Comparison of ENCODE assay signal across 10 cellular contexts in genomic region chr1:156752843-156753486, GRCh38. TPM values are rescaled to one million over a fixed set of nuclear protein-coding genes. Genes with fewer than 3 reads are reported as not detected.
DNase-seq lines count a peak whose midpoint lies in the region; ATAC-seq, FAIRE-seq and TF ChIP-seq lines count a peak whose summit lies in the region.
"Had no signal": no experiment of that assay in that cellular context is flagged by ENCODE, and none has a peak within 500 bp of the region (broad histone marks: within the 10 kb centered on the region; RNA-seq: fewer than 3 reads in every experiment).

No MANE protein-coding gene starts in this region.

- peaks cover 46% of the 10 kb centered on the region for H3K79me2 ChIP-seq in keratinocyte (ENCODE audit: control insufficient read depth, insufficient read depth, low read length)

- H3K4me1 ChIP-seq in keratinocyte (ENCODE audit: control insufficient read depth, extremely low read depth, insufficient read depth, low read length) (peaks cover 29% of the 10 kb centered on the region), thymus (ENCODE audit: control insufficient read depth, insufficient read depth, low read length) (peaks cover 25% of the 10 kb centered on the region)

- peak overlapping the region; percentile 95 for H3K4me2 ChIP-seq in keratinocyte (ENCODE audit: control insufficient read depth, extremely low read depth, insufficient read depth, low read depth, low read length)

- H3K9me3 Mint-ChIP-seq in activated T-cell treated with anti-CD3 and anti-CD28 coated beads, Interleukin-2, amount 50 U/mL, for 72 hours, result no peaks in the 10 kb centered on the region
- no peaks in the 10 kb centered on the region for H3K9me3 Mint-ChIP-seq in activated naive CD8-positive, alpha-beta T cell treated with anti-CD3 and anti-CD28 coated beads for 36 hours

- peaks cover 4 to 10% of the 10 kb centered on the region in 2 donors for H3K36me3 Mint-ChIP-seq in activated T-cell treated with anti-CD3 and anti-CD28 coated beads, Interleukin-2, amount 50 U/mL, for 72 hours (ENCODE audit: insufficient read depth in 2 of 2)
- H3K36me3 Mint-ChIP-seq in activated naive CD8-positive, alpha-beta T cell treated with anti-CD3 and anti-CD28 coated beads for 36 hours, result peaks cover 26% of the 10 kb centered on the region

- dilution Hi-C loops in keratinocyte (cut with MboI; ENCODE audit: extremely low pct_ligation_motif_present, low sequenced_read_pairs), result no loop called here

- ATAC-seq in activated T-cell treated with anti-CD3 and anti-CD28 coated beads, Interleukin-2, amount 50 U/mL, for 72 hours (replicated peaks in 1 of 2), result no peak
- no peak for ATAC-seq in GM21367 (IDR thresholded peaks at IDR 0.05; ENCODE audit: unreplicated experiment)
- no peak for ATAC-seq in HG03432 (IDR thresholded peaks at IDR 0.05; ENCODE audit: unreplicated experiment)

- no peak for DNase-seq in activated T-cell treated with anti-CD3 and anti-CD28 coated beads, Interleukin-2, amount 50 U/mL, for 72 hours
- DNase-seq in activated T-cell treated with anti-CD3 and anti-CD28 coated beads, Interleukin-2, amount 50 U/mL, for 1 hour, result no peak
- DNase-seq in activated naive CD8-positive, alpha-beta T cell treated with anti-CD3 and anti-CD28 coated beads for 36 hours, result no peak
- no peak for DNase-seq in keratinocyte (ENCODE audit: low read depth, low spot score)
- DNase-seq in stimulated activated CD4-positive, alpha-beta T cell treated with anti-CD3 and anti-CD28 coated beads, Interleukin-4, amount 100 ng/mL, for 24 hours, result no peak
- DNase-seq: NCI-H446 treated with DMSO at 0.1 percent for 48 hours had no signal

- TF ChIP-seq CTCF in keratinocyte (optimal IDR thresholded peaks at IDR 0.05 in 1 of 3, IDR thresholded peaks at IDR 0.05 in 1 of 3, conservative IDR thresholded peaks at IDR 0.05 in 1 of 3; ENCODE audit: extremely low read depth in 1 of 3, insufficient read depth in 2 of 3, low read length in 3 of 3), result no peak

- H3K27ac Mint-ChIP-seq in activated T-cell treated with anti-CD3 and anti-CD28 coated beads, Interleukin-2, amount 50 U/mL, for 72 hours, result peak overlapping the region; percentile 93
- H3K27ac Mint-ChIP-seq in activated naive CD8-positive, alpha-beta T cell treated with anti-CD3 and anti-CD28 coated beads for 36 hours, result peak overlapping the region; percentile 27

- peaks cover 32% of the 10 kb centered on the region for H3K4me1 Mint-ChIP-seq in activated T-cell treated with anti-CD3 and anti-CD28 coated beads, Interleukin-2, amount 50 U/mL, for 72 hours (ENCODE audit: low read depth)
- H3K4me1 Mint-ChIP-seq in activated naive CD8-positive, alpha-beta T cell treated with anti-CD3 and anti-CD28 coated beads for 36 hours, result peaks cover 26% of the 10 kb centered on the region

- H3K4me3 ChIP-seq in keratinocyte (ENCODE audit: control insufficient read depth in 2 of 3, extremely low read depth in 1 of 3, insufficient read depth in 2 of 3, low read depth in 1 of 3, low read length in 3 of 3), result peak overlapping the region; percentile 73 to 93 (median 88)
- peak overlapping the region; percentile 66 for H3K4me3 ChIP-seq in thymus (ENCODE audit: low read length)

- WGBS in thymus, result 75% methylated on average over 1 of the region's 1 CpG

- H3K9me1 ChIP-seq in keratinocyte (ENCODE audit: control insufficient read depth, extremely low read depth, insufficient read depth, low read length), result no peaks in the 10 kb centered on the region

- no peaks in the 10 kb centered on the region for H4K20me1 ChIP-seq in keratinocyte (ENCODE audit: control insufficient read depth, extremely low read depth, insufficient read depth, low read length)

- peak overlapping the region; percentile 96 for H3K9ac ChIP-seq in keratinocyte (ENCODE audit: control insufficient read depth, extremely low read depth, insufficient read depth, low read length)

- no peaks in the 10 kb centered on the region for H3K27me3 ChIP-seq in keratinocyte (ENCODE audit: control insufficient read depth, extremely low read depth, insufficient read depth, low read length)
- H3K27me3 ChIP-seq in thymus (ENCODE audit: control insufficient read depth, insufficient read depth), result no peaks in the 10 kb centered on the region

- FAIRE-seq in keratinocyte (lab: Jason Lieb, UNC), result no peak
- FAIRE-seq: G401.6 had no signal

- H3K27ac ChIP-seq in keratinocyte (ENCODE audit: control insufficient read depth, insufficient read depth, low read length) (peak overlapping the region; percentile 90), thymus (ENCODE audit: low read depth) (no peak overlapping the region)

- peak overlapping the region; percentile 85 to 93 for H3K4me3 Mint-ChIP-seq in activated T-cell treated with anti-CD3 and anti-CD28 coated beads, Interleukin-2, amount 50 U/mL, for 72 hours
- H3K4me3 Mint-ChIP-seq in activated naive CD8-positive, alpha-beta T cell treated with anti-CD3 and anti-CD28 coated beads for 36 hours, result peak overlapping the region; percentile 83

- no peaks in the 10 kb centered on the region for H3K27me3 Mint-ChIP-seq in activated T-cell treated with anti-CD3 and anti-CD28 coated beads, Interleukin-2, amount 50 U/mL, for 72 hours (ENCODE audit: low read depth)
- no peaks in the 10 kb centered on the region for H3K27me3 Mint-ChIP-seq in activated naive CD8-positive, alpha-beta T cell treated with anti-CD3 and anti-CD28 coated beads for 36 hours

- no peak overlapping the region for H2AFZ ChIP-seq in keratinocyte (ENCODE audit: control insufficient read depth, low read length)

- H3K9me3 ChIP-seq in keratinocyte (ENCODE audit: control insufficient read depth, low read depth, low read length), result no peaks in the 10 kb centered on the region
- no peaks in the 10 kb centered on the region for H3K9me3 ChIP-seq in thymus (ENCODE audit: control insufficient read depth)

- H3K36me3 ChIP-seq in keratinocyte (ENCODE audit: control insufficient read depth in 2 of 2, extremely low read depth in 1 of 2, insufficient read depth in 2 of 2, low read length in 2 of 2) (peaks cover 3 to 12% of the 10 kb centered on the region in 2 experiments), thymus (ENCODE audit: control insufficient read depth, insufficient read depth) (no peaks in the 10 kb centered on the region)

RNA-seq across cellular contexts. Expression of gene HDGF, which starts 1.5 kb away (rescaled TPM):
- total RNA-seq in activated T-cell treated with anti-CD3 and anti-CD28 coated beads, Interleukin-2, amount 50 U/mL, for 72 hours, result 100 to 1,000 TPM; 185 to 217 TPM
- 100 to 1,000 TPM; 271 to 274 TPM for total RNA-seq in activated naive CD8-positive, alpha-beta T cell treated with anti-CD3 and anti-CD28 coated beads for 36 hours
- polyA plus RNA-seq in keratinocyte (172 to 240 TPM (median 196 TPM) in 3 replicates), thymus (116 TPM)
- polyA plus RNA-seq in keratinocyte (2011; ENCODE audit: low read depth), result 161 TPM
- 221 and 240 TPM in 2 replicates for polyA plus RNA-seq in keratinocyte (2011; cell fraction: cytosol; rRNA removed)
- 107 and 111 TPM in 2 replicates for polyA plus RNA-seq in keratinocyte (2011; cell fraction: nucleus; rRNA removed)
- polyA plus RNA-seq in keratinocyte (2012; ENCODE audit: low replicate concordance), result 213 and 246 TPM in 2 replicates
- polyA minus RNA-seq in keratinocyte, result 108 to 149 TPM (median 125 TPM) in 3 replicates
- 141 TPM for polyA minus RNA-seq in keratinocyte (2011; cell fraction: cytosol; rRNA and poly(A)+ RNA removed)
- 32.3 and 52.1 TPM in 2 replicates for polyA minus RNA-seq in keratinocyte (2011; cell fraction: nucleus; rRNA and poly(A)+ RNA removed)

RNA-seq across cellular contexts. Expression of gene MRPL24, which starts 12.1 kb away (rescaled TPM):
- total RNA-seq in activated T-cell treated with anti-CD3 and anti-CD28 coated beads, Interleukin-2, amount 50 U/mL, for 72 hours, result 10 to 100 TPM; 45.9 to 67.8 TPM
- 10 to 100 TPM; 85.1 to 94.6 TPM for total RNA-seq in activated naive CD8-positive, alpha-beta T cell treated with anti-CD3 and anti-CD28 coated beads for 36 hours
- 111 to 157 TPM (median 122 TPM) in 3 replicates for polyA plus RNA-seq in keratinocyte
- 31.8 TPM for polyA plus RNA-seq in keratinocyte (2011; ENCODE audit: low read depth)
- polyA plus RNA-seq in keratinocyte (2011; cell fraction: cytosol; rRNA removed), result 112 and 122 TPM in 2 replicates
- 91.7 and 94.5 TPM in 2 replicates for polyA plus RNA-seq in keratinocyte (2011; cell fraction: nucleus; rRNA removed)
- polyA plus RNA-seq in keratinocyte (2012; ENCODE audit: low replicate concordance), result 101 and 133 TPM in 2 replicates
- 39.4 to 55.6 TPM (median 50.9 TPM) in 3 replicates for polyA minus RNA-seq in keratinocyte
- 43.4 TPM for polyA minus RNA-seq in keratinocyte (2011; cell fraction: cytosol; rRNA and poly(A)+ RNA removed)
- 16.8 and 19.2 TPM in 2 replicates for polyA minus RNA-seq in keratinocyte (2011; cell fraction: nucleus; rRNA and poly(A)+ RNA removed)
- 59.0 TPM for polyA plus RNA-seq in thymus

RNA-seq across cellular contexts. Expression of gene PRCC, which starts 14.4 kb away (rescaled TPM):
- total RNA-seq in activated T-cell treated with anti-CD3 and anti-CD28 coated beads, Interleukin-2, amount 50 U/mL, for 72 hours, result 10 to 100 TPM; 67.7 to 84.4 TPM
- 10 to 100 TPM; 91.8 to 96.0 TPM for total RNA-seq in activated naive CD8-positive, alpha-beta T cell treated with anti-CD3 and anti-CD28 coated beads for 36 hours
- polyA plus RNA-seq in keratinocyte (29.9 to 70.7 TPM (median 40.4 TPM) in 3 replicates), thymus (72.9 TPM)
- polyA plus RNA-seq in keratinocyte (2011; ENCODE audit: low read depth), result 21.7 TPM
- 41.7 and 46.6 TPM in 2 replicates for polyA plus RNA-seq in keratinocyte (2011; cell fraction: cytosol; rRNA removed)
- 54.2 and 58.5 TPM in 2 replicates for polyA plus RNA-seq in keratinocyte (2011; cell fraction: nucleus; rRNA removed)
- 42.9 and 47.9 TPM in 2 replicates for polyA plus RNA-seq in keratinocyte (2012; ENCODE audit: low replicate concordance)
- polyA minus RNA-seq in keratinocyte, result 60.5 to 95.5 TPM (median 69.6 TPM) in 3 replicates
- polyA minus RNA-seq in keratinocyte (2011; cell fraction: cytosol; rRNA and poly(A)+ RNA removed), result 48.7 TPM
- 32.6 and 42.6 TPM in 2 replicates for polyA minus RNA-seq in keratinocyte (2011; cell fraction: nucleus; rRNA and poly(A)+ RNA removed)

RNA-seq across cellular contexts. Expression of gene ISG20L2, which starts 24.4 kb away (rescaled TPM):
- 10 to 100 TPM; 36.3 to 37.1 TPM for total RNA-seq in activated T-cell treated with anti-CD3 and anti-CD28 coated beads, Interleukin-2, amount 50 U/mL, for 72 hours
- total RNA-seq in activated naive CD8-positive, alpha-beta T cell treated with anti-CD3 and anti-CD28 coated beads for 36 hours, result 10 to 100 TPM; 74.9 to 77.4 TPM
- polyA plus RNA-seq in keratinocyte, result 48.1 to 56.6 TPM (median 48.6 TPM) in 3 replicates
- polyA plus RNA-seq in keratinocyte (2011; ENCODE audit: low read depth), result 19.9 TPM
- polyA plus RNA-seq in keratinocyte (2011; cell fraction: cytosol; rRNA removed), result 44.2 and 61.0 TPM in 2 replicates
- 44.3 and 44.4 TPM in 2 replicates for polyA plus RNA-seq in keratinocyte (2011; cell fraction: nucleus; rRNA removed)
- 20.2 and 33.8 TPM in 2 replicates for polyA plus RNA-seq in keratinocyte (2012; ENCODE audit: low replicate concordance)
- polyA minus RNA-seq in keratinocyte, result 47.8 to 55.4 TPM (median 54.2 TPM) in 3 replicates
- 25.9 TPM for polyA minus RNA-seq in keratinocyte (2011; cell fraction: cytosol; rRNA and poly(A)+ RNA removed)
- polyA minus RNA-seq in keratinocyte (2011; cell fraction: nucleus; rRNA and poly(A)+ RNA removed), result 18.7 and 32.7 TPM in 2 replicates
- polyA plus RNA-seq in thymus, result 12.0 TPM

RNA-seq across cellular contexts. Expression of gene METTL25B, which starts 24.7 kb away (rescaled TPM):
- total RNA-seq in activated T-cell treated with anti-CD3 and anti-CD28 coated beads, Interleukin-2, amount 50 U/mL, for 72 hours, result 100 to 1,000 TPM in 1 of 2 donors, 10 to 100 TPM in 1; 90.5 to 100 TPM
- total RNA-seq in activated naive CD8-positive, alpha-beta T cell treated with anti-CD3 and anti-CD28 coated beads for 36 hours, result 10 to 100 TPM; 24.4 to 24.9 TPM
- 6.0 to 10.7 TPM (median 6.3 TPM) in 3 replicates for polyA plus RNA-seq in keratinocyte
- polyA plus RNA-seq in keratinocyte (2011; ENCODE audit: low read depth), result 29.2 TPM
- polyA plus RNA-seq in keratinocyte (2011; cell fraction: cytosol; rRNA removed), result 3.5 and 4.8 TPM in 2 replicates
- polyA plus RNA-seq in keratinocyte (2011; cell fraction: nucleus; rRNA removed), result 18.7 and 19.7 TPM in 2 replicates
- polyA plus RNA-seq in keratinocyte (2012; ENCODE audit: low replicate concordance), result 10.8 and 31.9 TPM in 2 replicates
- 4.8 to 11.0 TPM (median 7.8 TPM) in 3 replicates for polyA minus RNA-seq in keratinocyte
- polyA minus RNA-seq in keratinocyte (2011; cell fraction: cytosol; rRNA and poly(A)+ RNA removed), result 8.4 TPM
- polyA minus RNA-seq in keratinocyte (2011; cell fraction: nucleus; rRNA and poly(A)+ RNA removed), result 7.8 and 10.3 TPM in 2 replicates
- polyA plus RNA-seq in thymus, result 39.4 TPM
